In genomic region chr1:12230549-12231275, GRCh38 we compare ENCODE assay signal across 8 cellular contexts. TPM values are rescaled to one million over a fixed set of nuclear protein-coding genes. Genes with fewer than 3 reads are reported as not detected.
DNase-seq lines count a peak whose midpoint lies in the region; ATAC-seq and TF ChIP-seq lines count a peak whose summit lies in the region.

No MANE protein-coding gene starts in this region.

- no peaks in the 10 kb centered on the region for H3K27me3 ChIP-seq in breast epithelium
- no peaks in the 10 kb centered on the region for H3K27me3 ChIP-seq in smooth muscle cell (ENCODE audit: low read depth)

- intact Hi-C loops in breast epithelium (cut with DNase I; ENCODE audit: low total_unique reads): no loop called here

- ATAC-seq in GM19025 (IDR thresholded peaks at IDR 0.05; ENCODE audit: low read depth, unreplicated experiment): peak; percentile 11
- no peak for ATAC-seq in HG03378 (IDR thresholded peaks at IDR 0.05; ENCODE audit: unreplicated experiment)

- H3K4me2 ChIP-seq in smooth muscle cell: peak overlapping the region; percentile 99

- H3K27ac ChIP-seq in breast epithelium: peak overlapping the region; percentile 91 to 94
- peak overlapping the region; percentile 57 for H3K27ac ChIP-seq in smooth muscle cell (ENCODE audit: low read depth)

- H3K9ac ChIP-seq in smooth muscle cell (ENCODE audit: low read depth): peak overlapping the region; percentile 94

- TF ChIP-seq POLR2A in NB4 (IDR thresholded peaks at IDR 0.05; ENCODE audit: extremely low read depth, insufficient read length) (no peak), breast epithelium (IDR thresholded peaks at IDR 0.05) (no peak)

- TF ChIP-seq CTCF in NB4 (IDR thresholded peaks at IDR 0.05; ENCODE audit: low read depth, low read length) (no peak), breast epithelium (IDR thresholded peaks at IDR 0.05) (no peak), smooth muscle cell (IDR thresholded peaks at IDR 0.05; ENCODE audit: borderline replicate concordance, insufficient read depth, poor library complexity, severe bottlenecking) (no peak)

- no peaks in the 10 kb centered on the region for H3K4me1 ChIP-seq in breast epithelium
- peaks cover 5% of the 10 kb centered on the region for H3K4me1 ChIP-seq in smooth muscle cell (ENCODE audit: low read depth)

- peaks cover 40% of the 10 kb centered on the region for H4K20me1 ChIP-seq in smooth muscle cell (ENCODE audit: low read depth)

- 1% methylated on average over 27 of the region's 36 CpGs for WGBS in smooth muscle cell (ENCODE audit: low lambda C conversion rate)

- no peaks in the 10 kb centered on the region for H3F3A ChIP-seq in smooth muscle cell (ENCODE audit: low read depth)

- H3K4me3 ChIP-seq in NB4 (ENCODE audit: low read depth, low read length): peak overlapping the region; percentile 80
- H3K4me3 ChIP-seq in breast epithelium: peak overlapping the region; percentile 71 to 99 (median 94)
- H3K4me3 ChIP-seq in smooth muscle cell: peak overlapping the region; percentile 99

- peaks cover 33% of the 10 kb centered on the region for H3K79me2 ChIP-seq in smooth muscle cell (ENCODE audit: low read depth)

- peak; percentile 66 for DNase-seq in AG08395 (ENCODE audit: low spot score)
- peak; percentile 26 for DNase-seq in NB4 (ENCODE audit: low read depth)
- DNase-seq in breast epithelium (ENCODE audit: low spot score in 2 of 2): peak in 1 of 2 donors; percentile 59
- peak; percentile 74 for DNase-seq in islet precursor cell
- DNase-seq in smooth muscle cell (lab: John Stamatoyannopoulos, UW; ENCODE audit: unreplicated experiment): no peak
- no peak for DNase-seq in SK-N-DZ (ENCODE audit: low spot score)

- H3K36me3 ChIP-seq in breast epithelium: no peaks in the 10 kb centered on the region
- H3K36me3 ChIP-seq in smooth muscle cell (ENCODE audit: low read depth): no peaks in the 10 kb centered on the region

- H3K9me3 ChIP-seq in breast epithelium (no peaks in the 10 kb centered on the region), smooth muscle cell (replicated peaks; ENCODE audit: low read depth) (no peaks in the 10 kb centered on the region)

- peak overlapping the region; percentile 90 for H2AFZ ChIP-seq in smooth muscle cell (ENCODE audit: low read depth)

RNA-seq across cellular contexts. Expression of gene VPS13D, which starts 0.9 kb away (rescaled TPM):
- total RNA-seq in breast epithelium (100 to 1,000 TPM in 1 of 3 donors, 10 to 100 TPM in 2; 73.9 to 115 (median 96.4) TPM), smooth muscle cell (20.0 and 23.2 TPM in 2 replicates)
- 3.5 and 7.5 TPM in 2 replicates for polyA plus RNA-seq in smooth muscle cell
- 4.5 and 9.9 TPM in 2 replicates for polyA plus RNA-seq in SK-N-DZ (2014; cell fraction: cytosol; rRNA removed)
- polyA plus RNA-seq in SK-N-DZ (2014; cell fraction: nucleus; rRNA removed): 4.1 and 5.7 TPM in 2 replicates

Comparison
In these comparisons a context has a peak if more than half of its experiments do, and no peak if none do; other contexts are left out.
1. DNase-seq: peak in AG08395 (single experiment), NB4 (single experiment) and islet precursor cell (single experiment); none in smooth muscle cell (single experiment) and SK-N-DZ (single experiment).
2. Peak in every context shown above with its lines, with median percentiles within 50 percentile points of each other: H3K4me3 ChIP-seq.